ENCODE assay signal across 1 cellular context in the genomic region with DNA sequence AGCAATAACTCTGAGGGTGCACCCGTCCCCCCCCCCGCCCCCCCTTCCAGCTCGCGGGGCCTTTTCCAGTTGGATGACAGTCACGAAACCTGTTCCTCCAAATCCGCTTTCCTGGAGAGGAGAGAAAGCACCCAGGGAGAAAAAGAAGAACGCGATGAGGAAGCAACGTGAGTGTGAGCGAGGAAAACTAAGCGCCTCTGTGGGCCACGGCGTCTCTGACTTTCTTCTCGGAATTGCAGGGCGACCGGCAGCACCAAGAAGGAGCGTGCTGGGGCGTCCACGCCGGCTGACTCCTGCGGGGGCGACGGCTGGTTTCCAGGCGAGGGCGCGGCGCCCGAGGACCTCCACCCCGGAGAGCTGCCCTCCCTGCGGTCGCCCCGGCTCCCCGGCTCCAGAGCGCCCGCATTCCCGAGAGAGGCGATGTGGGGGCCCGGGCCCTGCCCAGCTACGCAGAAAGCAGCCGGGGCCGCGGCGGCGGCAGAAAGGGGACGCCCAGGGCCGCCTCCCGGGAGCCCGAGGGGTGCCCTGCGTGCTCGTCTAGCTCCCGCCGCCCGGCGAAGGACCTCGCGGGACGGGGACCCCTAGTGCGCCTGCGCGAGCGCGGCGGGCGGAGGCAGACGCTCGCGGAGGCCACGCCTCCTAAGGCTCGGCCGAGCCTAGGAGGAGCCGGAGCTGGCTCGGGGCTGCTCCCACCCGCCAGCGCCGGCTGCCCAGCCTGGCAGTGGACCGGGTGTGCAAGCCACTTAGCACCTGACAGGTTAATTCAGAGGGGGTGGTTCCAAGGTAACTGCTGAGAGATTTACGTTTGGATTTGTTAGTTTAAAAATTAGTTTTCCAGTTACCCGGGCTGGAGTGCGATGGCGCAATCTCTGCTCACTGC.
TF ChIP-seq lines count a peak whose summit lies in the region.

No MANE protein-coding gene starts in this region.

TF ChIP-seq in GM12878, 131 proteins besides CTCF, POLR2A, EP300 and RAD21 (continued from another document):
- TF ChIP-seq RB1 (IDR thresholded peaks at IDR 0.05; ENCODE audit: borderline replicate concordance) (0 out of 2 replicates have a peak, but pooled peaks have one; percentile 40), YBX1 (IDR thresholded peaks at IDR 0.05) (no peak), ZBED1 (IDR thresholded peaks at IDR 0.05; ENCODE audit: borderline replicate concordance) (no peak), FOXM1 (IDR thresholded peaks at IDR 0.05; ENCODE audit: low read depth, low read length) (no peak), RCOR1 (conservative IDR thresholded peaks at IDR 0.05; ENCODE audit: low read depth, low read length) (no peak), RBBP5 (conservative IDR thresholded peaks at IDR 0.05) (no peak), NFIC (IDR thresholded peaks at IDR 0.05; ENCODE audit: low read depth, low read length) (no peak), KDM1A (IDR thresholded peaks at IDR 0.05; ENCODE audit: borderline replicate concordance) (no peak), SUPT20H (IDR thresholded peaks at IDR 0.05; ENCODE audit: borderline replicate concordance, control insufficient read depth, low read depth, low read length) (no peak), SREBF2 (IDR thresholded peaks at IDR 0.05; ENCODE audit: low read length) (no peak), SP1 (IDR thresholded peaks at IDR 0.05; ENCODE audit: low read depth, low read length) (no peak), MEF2B (IDR thresholded peaks at IDR 0.05; ENCODE audit: partially characterized antibody, poor library complexity, severe bottlenecking) (no peak), JUND (IDR thresholded peaks at IDR 0.05; ENCODE audit: low read depth, low read length) (no peak), IRF4 (IDR thresholded peaks at IDR 0.05; ENCODE audit: low read depth, low read length) (no peak), MEF2A (IDR thresholded peaks at IDR 0.05; ENCODE audit: insufficient read depth, low read depth, low read length) (no peak), TCF12 (IDR thresholded peaks at IDR 0.05; ENCODE audit: low read depth, low read length) (no peak), CBX5 (IDR thresholded peaks at IDR 0.05; ENCODE audit: low read depth) (no peak), CBX3 (IDR thresholded peaks at IDR 0.05; ENCODE audit: borderline replicate concordance, low read depth) (no peak), CBFB (IDR thresholded peaks at IDR 0.05; ENCODE audit: low read depth) (no peak)
- TF ChIP-seq, protein P1, sequence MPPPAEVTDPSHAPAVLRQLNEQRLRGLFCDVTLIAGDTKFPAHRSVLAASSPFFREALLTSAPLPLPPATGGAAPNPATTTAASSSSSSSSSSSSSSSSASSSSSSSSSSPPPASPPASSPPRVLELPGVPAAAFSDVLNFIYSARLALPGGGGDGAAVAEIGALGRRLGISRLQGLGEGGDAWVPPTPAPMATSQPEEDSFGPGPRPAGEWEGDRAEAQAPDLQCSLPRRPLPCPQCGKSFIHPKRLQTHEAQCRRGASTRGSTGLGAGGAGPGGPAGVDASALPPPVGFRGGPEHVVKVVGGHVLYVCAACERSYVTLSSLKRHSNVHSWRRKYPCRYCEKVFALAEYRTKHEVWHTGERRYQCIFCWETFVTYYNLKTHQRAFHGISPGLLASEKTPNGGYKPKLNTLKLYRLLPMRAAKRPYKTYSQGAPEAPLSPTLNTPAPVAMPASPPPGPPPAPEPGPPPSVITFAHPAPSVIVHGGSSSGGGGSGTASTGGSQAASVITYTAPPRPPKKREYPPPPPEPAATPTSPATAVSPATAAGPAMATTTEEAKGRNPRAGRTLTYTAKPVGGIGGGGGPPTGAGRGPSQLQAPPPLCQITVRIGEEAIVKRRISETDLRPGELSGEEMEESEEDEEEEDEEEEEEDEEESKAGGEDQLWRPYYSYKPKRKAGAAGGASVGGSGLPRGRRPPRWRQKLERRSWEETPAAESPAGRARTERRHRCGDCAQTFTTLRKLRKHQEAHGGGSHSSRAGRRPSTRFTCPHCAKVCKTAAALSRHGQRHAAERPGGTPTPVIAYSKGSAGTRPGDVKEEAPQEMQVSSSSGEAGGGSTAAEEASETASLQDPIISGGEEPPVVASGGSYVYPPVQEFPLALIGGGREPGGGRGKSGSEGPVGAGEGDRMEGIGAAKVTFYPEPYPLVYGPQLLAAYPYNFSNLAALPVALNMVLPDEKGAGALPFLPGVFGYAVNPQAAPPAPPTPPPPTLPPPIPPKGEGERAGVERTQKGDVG (CRISPR knock-in tag; IDR thresholded peaks at IDR 0.05) = no peak
- TF ChIP-seq, protein P2, sequence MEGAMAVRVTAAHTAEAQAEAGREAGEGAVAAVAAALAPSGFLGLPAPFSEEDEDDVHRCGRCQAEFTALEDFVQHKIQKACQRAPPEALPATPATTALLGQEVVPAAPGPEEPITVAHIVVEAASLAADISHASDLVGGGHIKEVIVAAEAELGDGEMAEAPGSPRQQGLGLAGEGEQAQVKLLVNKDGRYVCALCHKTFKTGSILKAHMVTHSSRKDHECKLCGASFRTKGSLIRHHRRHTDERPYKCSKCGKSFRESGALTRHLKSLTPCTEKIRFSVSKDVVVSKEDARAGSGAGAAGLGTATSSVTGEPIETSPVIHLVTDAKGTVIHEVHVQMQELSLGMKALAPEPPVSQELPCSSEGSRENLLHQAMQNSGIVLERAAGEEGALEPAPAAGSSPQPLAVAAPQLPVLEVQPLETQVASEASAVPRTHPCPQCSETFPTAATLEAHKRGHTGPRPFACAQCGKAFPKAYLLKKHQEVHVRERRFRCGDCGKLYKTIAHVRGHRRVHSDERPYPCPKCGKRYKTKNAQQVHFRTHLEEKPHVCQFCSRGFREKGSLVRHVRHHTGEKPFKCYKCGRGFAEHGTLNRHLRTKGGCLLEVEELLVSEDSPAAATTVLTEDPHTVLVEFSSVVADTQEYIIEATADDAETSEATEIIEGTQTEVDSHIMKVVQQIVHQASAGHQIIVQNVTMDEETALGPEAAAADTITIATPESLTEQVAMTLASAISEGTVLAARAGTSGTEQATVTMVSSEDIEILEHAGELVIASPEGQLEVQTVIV (IDR thresholded peaks at IDR 0.05; ENCODE audit: borderline replicate concordance, partially characterized antibody) = no peak
- TF ChIP-seq, protein P3, sequence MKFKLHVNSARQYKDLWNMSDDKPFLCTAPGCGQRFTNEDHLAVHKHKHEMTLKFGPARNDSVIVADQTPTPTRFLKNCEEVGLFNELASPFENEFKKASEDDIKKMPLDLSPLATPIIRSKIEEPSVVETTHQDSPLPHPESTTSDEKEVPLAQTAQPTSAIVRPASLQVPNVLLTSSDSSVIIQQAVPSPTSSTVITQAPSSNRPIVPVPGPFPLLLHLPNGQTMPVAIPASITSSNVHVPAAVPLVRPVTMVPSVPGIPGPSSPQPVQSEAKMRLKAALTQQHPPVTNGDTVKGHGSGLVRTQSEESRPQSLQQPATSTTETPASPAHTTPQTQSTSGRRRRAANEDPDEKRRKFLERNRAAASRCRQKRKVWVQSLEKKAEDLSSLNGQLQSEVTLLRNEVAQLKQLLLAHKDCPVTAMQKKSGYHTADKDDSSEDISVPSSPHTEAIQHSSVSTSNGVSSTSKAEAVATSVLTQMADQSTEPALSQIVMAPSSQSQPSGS (IDR thresholded peaks at IDR 0.05; ENCODE audit: low read length) = no peak
- TF ChIP-seq, protein P4, sequence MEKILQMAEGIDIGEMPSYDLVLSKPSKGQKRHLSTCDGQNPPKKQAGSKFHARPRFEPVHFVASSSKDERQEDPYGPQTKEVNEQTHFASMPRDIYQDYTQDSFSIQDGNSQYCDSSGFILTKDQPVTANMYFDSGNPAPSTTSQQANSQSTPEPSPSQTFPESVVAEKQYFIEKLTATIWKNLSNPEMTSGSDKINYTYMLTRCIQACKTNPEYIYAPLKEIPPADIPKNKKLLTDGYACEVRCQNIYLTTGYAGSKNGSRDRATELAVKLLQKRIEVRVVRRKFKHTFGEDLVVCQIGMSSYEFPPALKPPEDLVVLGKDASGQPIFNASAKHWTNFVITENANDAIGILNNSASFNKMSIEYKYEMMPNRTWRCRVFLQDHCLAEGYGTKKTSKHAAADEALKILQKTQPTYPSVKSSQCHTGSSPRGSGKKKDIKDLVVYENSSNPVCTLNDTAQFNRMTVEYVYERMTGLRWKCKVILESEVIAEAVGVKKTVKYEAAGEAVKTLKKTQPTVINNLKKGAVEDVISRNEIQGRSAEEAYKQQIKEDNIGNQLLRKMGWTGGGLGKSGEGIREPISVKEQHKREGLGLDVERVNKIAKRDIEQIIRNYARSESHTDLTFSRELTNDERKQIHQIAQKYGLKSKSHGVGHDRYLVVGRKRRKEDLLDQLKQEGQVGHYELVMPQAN (conservative IDR thresholded peaks at IDR 0.05) = 0 out of 2 replicates have a peak, but pooled peaks have one; percentile 28
- TF ChIP-seq, protein P5, sequence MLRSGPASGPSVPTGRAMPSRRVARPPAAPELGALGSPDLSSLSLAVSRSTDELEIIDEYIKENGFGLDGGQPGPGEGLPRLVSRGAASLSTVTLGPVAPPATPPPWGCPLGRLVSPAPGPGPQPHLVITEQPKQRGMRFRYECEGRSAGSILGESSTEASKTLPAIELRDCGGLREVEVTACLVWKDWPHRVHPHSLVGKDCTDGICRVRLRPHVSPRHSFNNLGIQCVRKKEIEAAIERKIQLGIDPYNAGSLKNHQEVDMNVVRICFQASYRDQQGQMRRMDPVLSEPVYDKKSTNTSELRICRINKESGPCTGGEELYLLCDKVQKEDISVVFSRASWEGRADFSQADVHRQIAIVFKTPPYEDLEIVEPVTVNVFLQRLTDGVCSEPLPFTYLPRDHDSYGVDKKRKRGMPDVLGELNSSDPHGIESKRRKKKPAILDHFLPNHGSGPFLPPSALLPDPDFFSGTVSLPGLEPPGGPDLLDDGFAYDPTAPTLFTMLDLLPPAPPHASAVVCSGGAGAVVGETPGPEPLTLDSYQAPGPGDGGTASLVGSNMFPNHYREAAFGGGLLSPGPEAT (IDR thresholded peaks at IDR 0.05; ENCODE audit: low read depth) = no peak
TF ChIP-seq in GM12878: peak in this region for 12.
